ENCODE assay signal across 10 cellular contexts in genomic region chr1:71862756-71863155, GRCh38.
"Had no signal": no experiment of that assay in that cellular context is flagged by ENCODE, and none has a peak within 500 bp of the region (broad histone marks: within the 10 kb centered on the region; RNA-seq: fewer than 3 reads in every experiment).

No MANE protein-coding gene starts in this region.

- H3K4me3 ChIP-seq: GM23248, GM23338, HAP-1 had no signal

- H3K9me3 ChIP-seq: HAP-1 had no signal

- H3K9ac ChIP-seq: GM23248 had no signal

- H2AFZ ChIP-seq: GM23248, GM23338 had no signal

- H3K4me3 Mint-ChIP-seq: GM23338, H9, HFFc6 had no signal

- H3K9me3 Mint-ChIP-seq: H9, HFFc6 had no signal

- H3K27ac ChIP-seq: GM23248 had no signal

- DNase-seq: GM23248, GOT3, H7, H9, HCEC 1CT, HFFc6 had no signal

- H3K4me2 ChIP-seq: GM23338 had no signal

- ATAC-seq: GM23338, HCT116 had no signal

- H3K36me3 ChIP-seq: HAP-1 had no signal

- FAIRE-seq: H54 had no signal

- H3K27ac Mint-ChIP-seq: GM23338, HFFc6 had no signal
